Comparison of ENCODE assay signal across 16 cellular contexts in genomic region chr10:127398967-127399350, GRCh38.
DNase-seq lines count a peak whose midpoint lies in the region; ATAC-seq, FAIRE-seq and TF ChIP-seq lines count a peak whose summit lies in the region.
"Had no signal": no experiment of that assay in that cellular context is flagged by ENCODE, and none has a peak within 500 bp of the region (broad histone marks: within the 10 kb centered on the region; RNA-seq: fewer than 3 reads in every experiment).

No MANE protein-coding gene starts in this region.

- no peak for TF ChIP-seq CTCF in osteocyte (IDR thresholded peaks at IDR 0.05)

- ATAC-seq in SK-N-SH treated with all-trans-retinoic acid at 6 μM for 48 hours (peak; percentile 39), GM19397 (IDR thresholded peaks at IDR 0.05; ENCODE audit: unreplicated experiment) (no peak)

- no peak overlapping the region for H3K4me3 Mint-ChIP-seq in osteocyte (ENCODE audit: unreplicated experiment)
- H3K4me3 Mint-ChIP-seq: CD4-positive, alpha-beta T cell; H9 had no signal

- H3K9me3 Mint-ChIP-seq in osteocyte (ENCODE audit: unreplicated experiment), result no peaks in the 10 kb centered on the region

- H3K36me3 Mint-ChIP-seq in osteocyte (ENCODE audit: unreplicated experiment), result peaks cover 1% of the 10 kb centered on the region

- H3K4me1 Mint-ChIP-seq in osteocyte (ENCODE audit: unreplicated experiment), result peaks cover 67% of the 10 kb centered on the region

- DNase-seq in NCI-H82 (lab: John Stamatoyannopoulos, UW) (peak; percentile 72), osteocyte (ENCODE audit: extremely low spot score, unreplicated experiment) (no peak), NCI-H2196 treated with DMSO at 0.1 percent for 48 hours (lab: John Stamatoyannopoulos, UW; ENCODE audit: unreplicated experiment) (no peak), GM19239 (ENCODE audit: insufficient read length, low spot score) (no peak), NCI-H345 (lab: John Stamatoyannopoulos, UW) (no peak)
- DNase-seq: AML-193; Caco-2; CD4-positive, alpha-beta T cell; H9 had no signal

- H3K27me3 Mint-ChIP-seq in osteocyte (ENCODE audit: unreplicated experiment), result no peaks in the 10 kb centered on the region
- H3K27me3 Mint-ChIP-seq: CD4-positive, alpha-beta T cell had no signal

- FAIRE-seq in GM19239 (lab: Jason Lieb, UNC), result no peak
- FAIRE-seq: A204.1, D721Med, G401.6, GM12891, H1 had no signal

- H3K27ac Mint-ChIP-seq in osteocyte (ENCODE audit: unreplicated experiment), result peak overlapping the region; percentile 81
- H3K27ac Mint-ChIP-seq: CD4-positive, alpha-beta T cell had no signal

TF ChIP-seq in SK-N-SH treated with all-trans-retinoic acid at 6 μM for 48 hours, 23 proteins besides CTCF, POLR2A, EP300 and RAD21:
- TF ChIP-seq CSDC2 (CRISPR knock-in tag; IDR thresholded peaks at IDR 0.05) (no peak), ZFP3 (CRISPR knock-in tag; IDR thresholded peaks at IDR 0.05) (no peak), ISL1 (CRISPR knock-in tag; IDR thresholded peaks at IDR 0.05) (no peak), ZC3H10 (CRISPR knock-in tag; IDR thresholded peaks at IDR 0.05) (no peak), GLIS3 (CRISPR knock-in tag; IDR thresholded peaks at IDR 0.05) (no peak), PPARA (CRISPR knock-in tag; IDR thresholded peaks at IDR 0.05; ENCODE audit: borderline replicate concordance) (no peak), ZFP30 (CRISPR knock-in tag; IDR thresholded peaks at IDR 0.05) (no peak), TSHZ2 (CRISPR knock-in tag; IDR thresholded peaks at IDR 0.05) (no peak), OSR1 (CRISPR knock-in tag; IDR thresholded peaks at IDR 0.05) (no peak), CSRNP3 (CRISPR knock-in tag; IDR thresholded peaks at IDR 0.05) (no peak), POU6F1 (CRISPR knock-in tag; IDR thresholded peaks at IDR 0.05; ENCODE audit: borderline replicate concordance, low read depth) (no peak), CREB5 (CRISPR knock-in tag; IDR thresholded peaks at IDR 0.05; ENCODE audit: low read depth) (no peak), SNAI2 (CRISPR knock-in tag; IDR thresholded peaks at IDR 0.05) (no peak), TCF4 (CRISPR knock-in tag; IDR thresholded peaks at IDR 0.05; ENCODE audit: borderline replicate concordance) (no peak)
